9 cellular contexts compared by ENCODE assay signal in the genomic region with DNA sequence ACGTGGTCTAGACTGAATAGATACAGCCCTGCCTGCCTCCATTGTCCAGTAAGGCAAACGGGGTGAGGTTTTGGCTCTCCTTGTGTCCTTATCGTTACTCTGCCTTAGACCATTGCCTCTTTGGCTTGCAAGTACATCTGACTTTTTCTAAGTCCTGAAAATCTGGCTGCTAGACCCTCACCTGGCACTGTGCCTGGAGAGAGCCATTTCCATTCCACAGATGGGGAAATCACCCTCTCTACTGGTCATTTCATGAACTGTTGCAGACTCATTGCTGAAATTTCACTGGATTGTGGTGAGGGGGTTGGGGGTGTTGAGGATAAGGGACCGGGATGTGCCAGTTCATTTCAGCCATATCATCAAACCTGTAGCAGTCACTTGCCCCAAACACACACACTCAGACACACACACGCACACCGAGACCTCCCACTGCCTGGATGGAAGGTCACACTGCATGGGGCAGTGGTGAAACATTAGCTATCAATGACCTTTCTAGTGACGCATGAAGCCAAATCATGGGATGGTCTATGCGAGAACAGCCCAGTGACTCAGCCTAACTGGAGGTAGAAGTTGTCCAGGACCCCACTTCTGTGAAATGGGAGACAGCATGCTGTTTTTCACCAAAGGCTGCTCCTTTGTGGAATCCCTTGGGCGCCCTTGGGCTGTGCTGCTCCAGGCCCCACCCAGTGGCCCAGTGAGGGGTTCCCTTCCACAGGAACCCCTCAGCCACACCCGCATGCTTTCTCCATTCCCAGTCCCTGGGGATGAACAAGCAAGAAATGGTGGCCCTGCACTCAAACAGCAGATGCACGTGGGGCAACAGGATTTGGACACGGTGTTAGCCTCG. TPM values are rescaled to one million over a fixed set of nuclear protein-coding genes. Genes with fewer than 3 reads are reported as not detected.
DNase-seq lines count a peak whose midpoint lies in the region; ATAC-seq and TF ChIP-seq lines count a peak whose summit lies in the region.
"Had no signal": no experiment of that assay in that cellular context is flagged by ENCODE, and none has a peak within 500 bp of the region (broad histone marks: within the 10 kb centered on the region; RNA-seq: fewer than 3 reads in every experiment).

No MANE protein-coding gene starts in this region.

- H3K4me3 Mint-ChIP-seq in activated CD4-positive, alpha-beta T cell treated with anti-CD3 and anti-CD28 coated beads, Interleukin-2, amount 10 ng/mL, durations not matched to agents 7 days and 5 days, result no peak overlapping the region

- no peaks in the 10 kb centered on the region for H3K36me3 Mint-ChIP-seq in activated CD4-positive, alpha-beta T cell treated with anti-CD3 and anti-CD28 coated beads, Interleukin-2, amount 10 ng/mL, durations not matched to agents 7 days and 5 days (ENCODE audit: low read depth)

- no peaks in the 10 kb centered on the region for H3K9me3 ChIP-seq in Loucy (ENCODE audit: insufficient read depth, low read depth, low read length)

- peak; percentile 10 for DNase-seq in DMS153 (lab: John Stamatoyannopoulos, UW)
- peak; percentile 59 for DNase-seq in dermis blood vessel endothelial cell
- DNase-seq in myocyte (ENCODE audit: low read depth), result peak; percentile 27
- DNase-seq in inferior parietal cortex (ENCODE audit: extremely low spot score), result no peak
- DNase-seq in activated CD4-positive, alpha-beta T cell treated with anti-CD3 and anti-CD28 coated beads, Interleukin-2, amount 10 ng/mL, durations not matched to agents 7 days and 5 days, result no peak

- H3K27ac Mint-ChIP-seq in activated CD4-positive, alpha-beta T cell treated with anti-CD3 and anti-CD28 coated beads, Interleukin-2, amount 10 ng/mL, durations not matched to agents 7 days and 5 days, result no peak overlapping the region

- H3F3A ChIP-seq in Loucy (ENCODE audit: low read depth), result no peaks in the 10 kb centered on the region

- H3K9me2 ChIP-seq in Loucy (replicated peaks; ENCODE audit: low read depth, low read length), result no peaks in the 10 kb centered on the region

- ATAC-seq in GM18498 (IDR thresholded peaks at IDR 0.05; ENCODE audit: unreplicated experiment) (no peak), GM19351 (IDR thresholded peaks at IDR 0.05; ENCODE audit: unreplicated experiment) (no peak)

- peaks cover 7% of the 10 kb centered on the region for H3K4me1 ChIP-seq in Loucy (ENCODE audit: insufficient read depth, low read length, poor library complexity, severe bottlenecking)

- POLR2A ChIA-PET in activated CD4-positive, alpha-beta T cell treated with anti-CD3 and anti-CD28 coated beads, Interleukin-2, amount 10 ng/mL, durations not matched to agents 7 days and 5 days (lab: Charles Lee), result no interaction called here

- peaks cover 6% of the 10 kb centered on the region for H3K27me3 Mint-ChIP-seq in activated CD4-positive, alpha-beta T cell treated with anti-CD3 and anti-CD28 coated beads, Interleukin-2, amount 10 ng/mL, durations not matched to agents 7 days and 5 days

- H4K20me1 ChIP-seq in Loucy (ENCODE audit: insufficient read depth, low read length, poor library complexity, severe bottlenecking), result no peaks in the 10 kb centered on the region

- H3K9me3 Mint-ChIP-seq in activated CD4-positive, alpha-beta T cell treated with anti-CD3 and anti-CD28 coated beads, Interleukin-2, amount 10 ng/mL, durations not matched to agents 7 days and 5 days, result no peaks in the 10 kb centered on the region

- CTCF ChIA-PET in activated CD4-positive, alpha-beta T cell treated with anti-CD3 and anti-CD28 coated beads, Interleukin-2, amount 10 ng/mL, durations not matched to agents 7 days and 5 days (lab: Charles Lee), result interaction anchor here (0.7 kb wide), 1 partner anchor 14 kb away, joined by 3 read pairs; no protein-coding TSS in a partner anchor

- no peak overlapping the region for H2AFZ ChIP-seq in Loucy (ENCODE audit: low read length)

- peak; percentile 64 for TF ChIP-seq CTCF in Loucy (conservative IDR thresholded peaks at IDR 0.05; ENCODE audit: low read length)

- H3K4me3 ChIP-seq in Loucy (ENCODE audit: low read length, poor library complexity, severe bottlenecking), result no peak overlapping the region

- H3K27me3 ChIP-seq in Loucy (ENCODE audit: insufficient read depth, low read length, poor library complexity, severe bottlenecking), result no peaks in the 10 kb centered on the region

- H3K4me1 Mint-ChIP-seq in activated CD4-positive, alpha-beta T cell treated with anti-CD3 and anti-CD28 coated beads, Interleukin-2, amount 10 ng/mL, durations not matched to agents 7 days and 5 days, result no peaks in the 10 kb centered on the region

- H3K4me2 ChIP-seq in Loucy (ENCODE audit: low read depth, low read length, poor library complexity, severe bottlenecking), result no peak overlapping the region

- no peaks in the 10 kb centered on the region for H3K36me3 ChIP-seq in Loucy (ENCODE audit: insufficient read depth, low read length)

- no peak overlapping the region for H3K9ac ChIP-seq in Loucy (ENCODE audit: low read depth, low read length, poor library complexity, severe bottlenecking)

- H3K79me2 ChIP-seq in Loucy (ENCODE audit: insufficient read depth, low read length), result no peaks in the 10 kb centered on the region

RNA-seq across cellular contexts. Expression of a gene that starts 34.9 kb away (rescaled TPM):
- total RNA-seq in dermis blood vessel endothelial cell, result 0.17 and 0.19 TPM in 2 replicates
- total RNA-seq in myocyte, result 75.0 and 113 TPM in 2 replicates
- 57.7 TPM for polyA plus RNA-seq in myocyte (2012)
- under 1 TPM in 1 of 2 experiments, not detected in 1; 0.12 TPM for total RNA-seq in activated CD4-positive, alpha-beta T cell treated with anti-CD3 and anti-CD28 coated beads, Interleukin-2, amount 10 ng/mL, durations not matched to agents 7 days and 5 days
- total RNA-seq: bronchial epithelial cell had no signal

RNA-seq across cellular contexts. Expression of a gene that starts 57.4 kb away (rescaled TPM):
- 15.6 and 16.2 TPM in 2 replicates for total RNA-seq in dermis blood vessel endothelial cell
- total RNA-seq in myocyte, result 3.0 TPM in 2 replicates
- polyA plus RNA-seq in myocyte (2012), result 3.4 TPM
- total RNA-seq in activated CD4-positive, alpha-beta T cell treated with anti-CD3 and anti-CD28 coated beads, Interleukin-2, amount 10 ng/mL, durations not matched to agents 7 days and 5 days, result 10 to 100 TPM; 11.4 to 16.7 TPM

Comparison
In these comparisons a context has a peak if more than half of its experiments do, and no peak if none do; other contexts are left out.
1. DNase-seq: peak in DMS153 (single experiment), dermis blood vessel endothelial cell (single experiment) and myocyte (single experiment); none in inferior parietal cortex (single experiment) and activated CD4-positive, alpha-beta T cell treated with anti-CD3 and anti-CD28 coated beads, Interleukin-2, amount 10 ng/mL, durations not matched to agents 7 days and 5 days (single experiment).
2. RNA of a gene that starts 34.9 kb away (total RNA-seq): 75.0 to 113 TPM in myocyte; 0.17 to 0.19 TPM in dermis blood vessel endothelial cell and 0.12 TPM in activated CD4-positive, alpha-beta T cell treated with anti-CD3 and anti-CD28 coated beads, Interleukin-2, amount 10 ng/mL, durations not matched to agents 7 days and 5 days; every median in the first group is over 10 times any median in the second.